ENCODE assay signal across 27 cellular contexts in genomic region chr1:172650474-172651193, GRCh38. TPM values are rescaled to one million over a fixed set of nuclear protein-coding genes. Genes with fewer than 3 reads are reported as not detected.
"Had no signal": no experiment of that assay in that cellular context is flagged by ENCODE, and none has a peak within 500 bp of the region (broad histone marks: within the 10 kb centered on the region; RNA-seq: fewer than 3 reads in every experiment).

No MANE protein-coding gene starts in this region.

- H3K27me3 Mint-ChIP-seq: central memory CD8-positive, alpha-beta T cell had no signal

- DNase-seq: activated CD4-positive, CD25-positive, alpha-beta regulatory T cell treated with anti-CD3 and anti-CD28 coated beads, Interleukin-2, amount 50 U/mL, for 72 hours; activated effector memory CD4-positive, alpha-beta T cell treated with Interleukin-2 at 50 U/mL for 16 hours; activated naive CD4-positive, alpha-beta T cell treated with anti-CD3 and anti-CD28 coated beads for 36 hours; activated naive CD8-positive, alpha-beta T cell treated with anti-CD3 and anti-CD28 coated beads, Interleukin-2, amount 50 U/mL, for 24 hours; activated T-cell treated with anti-CD3 and anti-CD28 coated beads, Interleukin-2, amount 50 U/mL, for 48 hours; body of pancreas; effector memory CD4-positive, alpha-beta T cell; heart right ventricle; naive thymus-derived CD8-positive, alpha-beta T cell; posterior cingulate gyrus; sigmoid colon; stimulated activated CD4-positive, alpha-beta T cell treated with anti-CD3 and anti-CD28 coated beads, Interleukin-2, amount 100 ng/mL, for 48 hours; stimulated activated CD8-positive, alpha-beta memory T cell treated with anti-CD3 and anti-CD28 coated beads, Interleukin-4, amount 100 ng/mL, for 48 hours; stimulated activated naive CD4-positive, alpha-beta T cell; testis; trophoblast cell; uterus; WERI-Rb-1 had no signal

- H3K9ac ChIP-seq: neural progenitor cell had no signal

- H3K4me3 ChIP-seq: body of pancreas, heart right ventricle, neural progenitor cell, sigmoid colon, testis, uterus had no signal

- H3K9me3 ChIP-seq: body of pancreas, heart right ventricle, sigmoid colon, testis, uterus had no signal

- H3K4me1 ChIP-seq: body of pancreas, neural progenitor cell, sigmoid colon, testis, uterus had no signal

- H3K27me3 ChIP-seq: body of pancreas, heart right ventricle, neural progenitor cell, sigmoid colon, testis, uterus had no signal

- ATAC-seq: activated naive CD8-positive, alpha-beta T cell treated with anti-CD3 and anti-CD28 coated beads, Interleukin-2, amount 50 U/mL, for 24 hours; body of pancreas; esophagus mucosa; heart right ventricle; left lobe of liver; naive thymus-derived CD8-positive, alpha-beta T cell had no signal

- H2AFZ ChIP-seq: neural progenitor cell had no signal

- H3K27ac ChIP-seq: body of pancreas, heart right ventricle, neural progenitor cell, sigmoid colon, testis, uterus, WERI-Rb-1 had no signal

- H3K4me1 Mint-ChIP-seq: mesothelial cell of epicardium, neural progenitor cell had no signal

- H3K36me3 Mint-ChIP-seq: mesothelial cell of epicardium; naive thymus-derived CD8-positive, alpha-beta T cell; neural progenitor cell had no signal

- H3K4me3 Mint-ChIP-seq: activated naive CD4-positive, alpha-beta T cell treated with anti-CD3 and anti-CD28 coated beads for 36 hours; activated naive CD8-positive, alpha-beta T cell treated with anti-CD3 and anti-CD28 coated beads, Interleukin-2, amount 50 U/mL, for 24 hours; central memory CD8-positive, alpha-beta T cell; mesothelial cell of epicardium; naive thymus-derived CD8-positive, alpha-beta T cell; neural progenitor cell had no signal

- H3K9me3 Mint-ChIP-seq: activated naive CD4-positive, alpha-beta T cell treated with anti-CD3 and anti-CD28 coated beads for 36 hours; activated naive CD8-positive, alpha-beta T cell treated with anti-CD3 and anti-CD28 coated beads, Interleukin-2, amount 50 U/mL, for 24 hours; central memory CD8-positive, alpha-beta T cell; mesothelial cell of epicardium; naive thymus-derived CD8-positive, alpha-beta T cell; neural progenitor cell had no signal

- H3K27ac Mint-ChIP-seq: activated naive CD4-positive, alpha-beta T cell treated with anti-CD3 and anti-CD28 coated beads for 36 hours; activated naive CD8-positive, alpha-beta T cell treated with anti-CD3 and anti-CD28 coated beads, Interleukin-2, amount 50 U/mL, for 24 hours; mesothelial cell of epicardium; naive thymus-derived CD8-positive, alpha-beta T cell; neural progenitor cell had no signal

- H3K4me2 ChIP-seq: neural progenitor cell had no signal

- FAIRE-seq: colon, keratinocyte had no signal

- H3K36me3 ChIP-seq: heart right ventricle, neural progenitor cell, sigmoid colon, uterus, WERI-Rb-1 had no signal

RNA-seq across cellular contexts. Expression of gene FASLG, which starts 8.3 kb away (rescaled TPM):
- total RNA-seq: body of pancreas, dermis microvascular lymphatic vessel endothelial cell, esophagus mucosa, left lobe of liver, lung microvascular endothelial cell, mesothelial cell of epicardium, sigmoid colon, testis had no signal
